ENCODE assay signal across 32 cellular contexts in genomic region chr16:5449901-5450300, GRCh38.
"Had no signal": no experiment of that assay in that cellular context is flagged by ENCODE, and none has a peak within 500 bp of the region (broad histone marks: within the 10 kb centered on the region; RNA-seq: fewer than 3 reads in every experiment).

No MANE protein-coding gene starts in this region.

- ATAC-seq: activated CD8-positive, alpha-beta T cell treated with anti-CD3 and anti-CD28 coated beads for 36 hours; activated T-cell treated with anti-CD3 and anti-CD28 coated beads, Interleukin-2, amount 50 U/mL, for 72 hours; activated T-helper 17 cell treated with anti-CD3 and anti-CD28 coated beads, Interleukin-2, amount 50 U/mL, for 72 hours; PC-3; SK-N-SH treated with all-trans-retinoic acid at 6 μM for 48 hours had no signal

- H3K9me3 ChIP-seq: Peyer's patch had no signal

- H3K27ac ChIP-seq: brain microvascular endothelial cell, cardiac muscle cell, Peyer's patch, WERI-Rb-1 had no signal

- H3K4me1 Mint-ChIP-seq: activated CD4-positive, alpha-beta T cell treated with anti-CD3 and anti-CD28 coated beads, Interleukin-2, amount 10 ng/mL, durations not matched to agents 24 days and 14 days; activated naive CD8-positive, alpha-beta T cell treated with anti-CD3 and anti-CD28 coated beads for 36 hours; activated T-helper 17 cell treated with anti-CD3 and anti-CD28 coated beads, Interleukin-2, amount 50 U/mL, for 72 hours; central memory CD8-positive, alpha-beta T cell had no signal

- DNase-seq: activated CD4-positive, alpha-beta T cell treated with anti-CD3 and anti-CD28 coated beads, Interleukin-2, amount 10 ng/mL, durations not matched to agents 24 days and 14 days; activated CD4-positive, alpha-beta T cell treated with anti-CD3 and anti-CD28 coated beads, Interleukin-2, amount 50 U/mL, for 4 hours; activated CD8-positive, alpha-beta T cell treated with anti-CD3 and anti-CD28 coated beads for 36 hours; activated effector memory CD4-positive, alpha-beta T cell treated with anti-CD3 and anti-CD28 coated beads, Interleukin-2, amount 50 U/mL, for 16 hours; activated naive CD4-positive, alpha-beta T cell; activated naive CD4-positive, alpha-beta T cell treated with anti-CD3 and anti-CD28 coated beads, Interleukin-2, amount 50 U/mL, for 16 hours; activated naive CD8-positive, alpha-beta T cell treated with anti-CD3 and anti-CD28 coated beads for 36 hours; activated T-cell treated with anti-CD3 and anti-CD28 coated beads, Interleukin-2, amount 50 U/mL, for 1 hour; activated T-cell treated with anti-CD3 and anti-CD28 coated beads, Interleukin-2, amount 50 U/mL, for 72 hours; amniotic stem cell; aorta; brain microvascular endothelial cell; Karpas-422; NCI-H1105; NCI-H1417 treated with DMSO at 0.1 percent for 48 hours; NCI-H1930; NCI-H2081 treated with DMSO at 0.1 percent for 48 hours; NCI-H345; NCI-H524 treated with DMSO at 0.1 percent for 48 hours; PC-3; Peyer's patch; RPMI8226; SIG-M5; SW 1271; T-helper 1 cell; T-helper 2 cell; T-helper 9 cell; WERI-Rb-1 had no signal

- H3K4me1 ChIP-seq: Peyer's patch had no signal

- H3K36me3 ChIP-seq: brain microvascular endothelial cell, cardiac muscle cell, Peyer's patch, WERI-Rb-1 had no signal

- H3K27me3 Mint-ChIP-seq: activated CD4-positive, alpha-beta T cell treated with anti-CD3 and anti-CD28 coated beads, Interleukin-2, amount 10 ng/mL, durations not matched to agents 24 days and 14 days had no signal

- H3K4me3 ChIP-seq: cardiac muscle cell, Peyer's patch had no signal

- H3K36me3 Mint-ChIP-seq: activated naive CD8-positive, alpha-beta T cell treated with anti-CD3 and anti-CD28 coated beads for 36 hours had no signal

- H3K4me3 Mint-ChIP-seq: activated CD4-positive, alpha-beta T cell treated with anti-CD3 and anti-CD28 coated beads, Interleukin-2, amount 10 ng/mL, durations not matched to agents 24 days and 14 days; activated CD8-positive, alpha-beta T cell treated with anti-CD3 and anti-CD28 coated beads for 36 hours; activated naive CD8-positive, alpha-beta T cell treated with anti-CD3 and anti-CD28 coated beads for 36 hours; activated T-cell treated with anti-CD3 and anti-CD28 coated beads, Interleukin-2, amount 50 U/mL, for 72 hours; activated T-helper 17 cell treated with anti-CD3 and anti-CD28 coated beads, Interleukin-2, amount 50 U/mL, for 72 hours; central memory CD8-positive, alpha-beta T cell had no signal

- H3K27ac Mint-ChIP-seq: activated CD4-positive, alpha-beta T cell treated with anti-CD3 and anti-CD28 coated beads, Interleukin-2, amount 10 ng/mL, durations not matched to agents 24 days and 14 days; activated CD8-positive, alpha-beta T cell treated with anti-CD3 and anti-CD28 coated beads for 36 hours; activated naive CD8-positive, alpha-beta T cell treated with anti-CD3 and anti-CD28 coated beads for 36 hours; activated T-cell treated with anti-CD3 and anti-CD28 coated beads, Interleukin-2, amount 50 U/mL, for 72 hours; activated T-helper 17 cell treated with anti-CD3 and anti-CD28 coated beads, Interleukin-2, amount 50 U/mL, for 72 hours had no signal

- H3K9me3 Mint-ChIP-seq: activated CD4-positive, alpha-beta T cell treated with anti-CD3 and anti-CD28 coated beads, Interleukin-2, amount 10 ng/mL, durations not matched to agents 24 days and 14 days; activated CD8-positive, alpha-beta T cell treated with anti-CD3 and anti-CD28 coated beads for 36 hours; activated naive CD8-positive, alpha-beta T cell treated with anti-CD3 and anti-CD28 coated beads for 36 hours; activated T-helper 17 cell treated with anti-CD3 and anti-CD28 coated beads, Interleukin-2, amount 50 U/mL, for 72 hours had no signal

- H3K27me3 ChIP-seq: brain microvascular endothelial cell, Peyer's patch had no signal
